ENCODE assay signal across 25 cellular contexts in the genomic region with DNA sequence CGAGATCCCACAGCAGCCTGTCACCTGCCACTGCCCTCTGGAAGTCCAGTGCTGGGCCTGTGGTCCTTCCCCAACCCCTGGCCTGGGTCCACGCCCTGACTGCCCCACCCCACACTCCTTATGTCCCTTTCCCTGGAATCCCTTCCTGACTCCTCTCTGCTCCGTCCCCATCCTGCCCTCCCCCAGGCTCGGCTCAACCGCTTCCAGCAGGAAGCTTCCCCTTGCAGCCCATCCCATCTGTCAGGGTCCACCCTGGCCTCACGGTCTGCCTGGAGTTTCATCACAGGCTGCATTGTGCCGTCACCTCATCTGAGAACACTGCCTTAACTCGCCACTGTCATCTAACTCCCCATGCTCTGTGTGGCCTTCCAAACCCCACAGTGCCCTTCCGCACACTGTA.
"Had no signal": no experiment of that assay in that cellular context is flagged by ENCODE, and none has a peak within 500 bp of the region (broad histone marks: within the 10 kb centered on the region; RNA-seq: fewer than 3 reads in every experiment).

No MANE protein-coding gene starts in this region.

- ATAC-seq: activated CD4-positive, alpha-beta T cell treated with anti-CD3 and anti-CD28 coated beads for 36 hours; gastroesophageal sphincter; heart left ventricle; left lobe of liver; naive thymus-derived CD4-positive, alpha-beta T cell had no signal

- H3K4me1 ChIP-seq: neural progenitor cell had no signal

- H3K4me3 Mint-ChIP-seq: activated B cell treated with CpG ODN at 0.5 μM for 24 hours; activated CD4-positive, alpha-beta memory T cell treated with anti-CD3 and anti-CD28 coated beads for 36 hours; activated CD4-positive, alpha-beta T cell treated with anti-CD3 and anti-CD28 coated beads for 36 hours; activated naive CD4-positive, alpha-beta T cell treated with anti-CD3 and anti-CD28 coated beads for 36 hours; activated naive CD8-positive, alpha-beta T cell treated with anti-CD3 and anti-CD28 coated beads, Interleukin-2, amount 10 ng/mL, durations not matched to agents 7 days and 5 days; naive thymus-derived CD4-positive, alpha-beta T cell had no signal

- H2AFZ ChIP-seq: neural progenitor cell had no signal

- H3K36me3 Mint-ChIP-seq: activated CD4-positive, alpha-beta memory T cell treated with anti-CD3 and anti-CD28 coated beads for 36 hours; activated naive CD8-positive, alpha-beta T cell treated with anti-CD3 and anti-CD28 coated beads, Interleukin-2, amount 10 ng/mL, durations not matched to agents 7 days and 5 days; naive thymus-derived CD4-positive, alpha-beta T cell had no signal

- H3K27ac ChIP-seq: coronary artery, esophagus squamous epithelium, gastroesophageal sphincter, heart left ventricle, neural progenitor cell, right atrium auricular region, thoracic aorta, upper lobe of left lung had no signal

- H3K36me3 ChIP-seq: esophagus squamous epithelium, neural progenitor cell, upper lobe of left lung had no signal

- H3K27me3 ChIP-seq: gastroesophageal sphincter, heart left ventricle, right atrium auricular region, upper lobe of left lung had no signal

- FAIRE-seq: TTC549 had no signal

- H3K9me3 ChIP-seq: esophagus squamous epithelium, gastroesophageal sphincter, heart left ventricle, right atrium auricular region, thoracic aorta, upper lobe of left lung had no signal

- DNase-seq: activated B cell treated with CpG ODN at 0.5 μM for 24 hours; activated CD4-positive, alpha-beta memory T cell treated with anti-CD3 and anti-CD28 coated beads for 36 hours; activated CD4-positive, alpha-beta T cell treated with anti-CD3 and anti-CD28 coated beads for 36 hours; activated naive CD4-positive, alpha-beta T cell treated with anti-CD3 and anti-CD28 coated beads for 36 hours; activated naive CD8-positive, alpha-beta T cell treated with anti-CD3 and anti-CD28 coated beads, Interleukin-2, amount 10 ng/mL, durations not matched to agents 7 days and 5 days; activated T-cell treated with anti-CD3 and anti-CD28 coated beads, Interleukin-2, amount 50 U/mL, for 48 hours; amniotic stem cell; cerebellar nuclear complex; esophagus squamous epithelium; islet precursor cell; naive thymus-derived CD4-positive, alpha-beta T cell; stimulated activated CD4-positive, alpha-beta T cell treated with anti-CD3 and anti-CD28 coated beads, Interleukin-4, amount 100 ng/mL, for 24 hours; stimulated activated naive CD4-positive, alpha-beta T cell treated with Interleukin-2 at 50 U/mL for 16 hours; T-helper 1 cell; upper lobe of left lung had no signal

- H3K4me3 ChIP-seq: coronary artery, esophagus squamous epithelium, gastroesophageal sphincter, heart left ventricle, lung, neural progenitor cell, right atrium auricular region, thoracic aorta, upper lobe of left lung had no signal

- H3K4me1 Mint-ChIP-seq: activated CD4-positive, alpha-beta T cell treated with anti-CD3 and anti-CD28 coated beads for 36 hours had no signal

- H3K9me3 Mint-ChIP-seq: activated B cell treated with CpG ODN at 0.5 μM for 24 hours; activated CD4-positive, alpha-beta memory T cell treated with anti-CD3 and anti-CD28 coated beads for 36 hours; activated naive CD4-positive, alpha-beta T cell treated with anti-CD3 and anti-CD28 coated beads for 36 hours; activated naive CD8-positive, alpha-beta T cell treated with anti-CD3 and anti-CD28 coated beads, Interleukin-2, amount 10 ng/mL, durations not matched to agents 7 days and 5 days; naive thymus-derived CD4-positive, alpha-beta T cell; neural progenitor cell had no signal

- H3K27me3 Mint-ChIP-seq: activated B cell treated with CpG ODN at 0.5 μM for 24 hours; activated CD4-positive, alpha-beta memory T cell treated with anti-CD3 and anti-CD28 coated beads for 36 hours; activated CD4-positive, alpha-beta T cell treated with anti-CD3 and anti-CD28 coated beads for 36 hours; activated naive CD8-positive, alpha-beta T cell treated with anti-CD3 and anti-CD28 coated beads, Interleukin-2, amount 10 ng/mL, durations not matched to agents 7 days and 5 days; progenitor cell of endocrine pancreas had no signal

- H3K9ac ChIP-seq: neural progenitor cell had no signal

- H3K4me2 ChIP-seq: neural progenitor cell had no signal

- H3K27ac Mint-ChIP-seq: activated B cell treated with CpG ODN at 0.5 μM for 24 hours; activated CD4-positive, alpha-beta memory T cell treated with anti-CD3 and anti-CD28 coated beads for 36 hours; activated CD4-positive, alpha-beta T cell treated with anti-CD3 and anti-CD28 coated beads for 36 hours; activated naive CD4-positive, alpha-beta T cell treated with anti-CD3 and anti-CD28 coated beads for 36 hours; activated naive CD8-positive, alpha-beta T cell treated with anti-CD3 and anti-CD28 coated beads, Interleukin-2, amount 10 ng/mL, durations not matched to agents 7 days and 5 days; naive thymus-derived CD4-positive, alpha-beta T cell; progenitor cell of endocrine pancreas had no signal
